Comparison of ENCODE assay signal across 21 cellular contexts in genomic region chr16:85326113-85326793, GRCh38.
DNase-seq lines count a peak whose midpoint lies in the region; ATAC-seq, FAIRE-seq and TF ChIP-seq lines count a peak whose summit lies in the region.
"Had no signal": no experiment of that assay in that cellular context is flagged by ENCODE, and none has a peak within 500 bp of the region (broad histone marks: within the 10 kb centered on the region; RNA-seq: fewer than 3 reads in every experiment).

No MANE protein-coding gene starts in this region.

- H3K9ac ChIP-seq in HepG2 (ENCODE audit: insufficient read depth, low read depth, low read length) (no peak overlapping the region), endodermal cell (ENCODE audit: extremely low read depth, low read length, poor library complexity, severe bottlenecking) (no peak overlapping the region)

- H4K20me1 ChIP-seq in HepG2 (ENCODE audit: insufficient read depth, low read length), result peaks cover 8% of the 10 kb centered on the region; the same call in 1 of the 2 replicates

- H3K9me3 ChIP-seq in HepG2 (ENCODE audit: low read length) (no peaks in the 10 kb centered on the region), right lobe of liver (no peaks in the 10 kb centered on the region), Panc1 (ENCODE audit: control insufficient read depth, insufficient read depth, low read depth, low read length) (no peaks in the 10 kb centered on the region), endodermal cell (ENCODE audit: control insufficient read depth, low read length) (no peaks in the 10 kb centered on the region)
- H3K9me3 ChIP-seq: esophagus muscularis mucosa, prostate gland had no signal

- H3K27me3 Mint-ChIP-seq in endodermal cell (ENCODE audit: insufficient read depth), result no peaks in the 10 kb centered on the region
- H3K27me3 Mint-ChIP-seq in activated naive CD8-positive, alpha-beta T cell treated with anti-CD3 and anti-CD28 coated beads for 36 hours, result peaks cover 8% of the 10 kb centered on the region
- H3K27me3 Mint-ChIP-seq: type B pancreatic cell had no signal

- DNase-seq in HepG2 (ENCODE audit: low spot score) (no peak), right lobe of liver (no peak), Panc1 (ENCODE audit: low read depth, low spot score) (no peak), endodermal cell (no peak), G401 (ENCODE audit: low spot score) (no peak), HuH-7.5 (ENCODE audit: low spot score) (no peak)
- no peak for DNase-seq in activated naive CD8-positive, alpha-beta T cell treated with anti-CD3 and anti-CD28 coated beads for 36 hours
- DNase-seq: activated CD4-positive, alpha-beta T cell treated with anti-CD3 and anti-CD28 coated beads for 48 hours; C1 segment of cervical spinal cord; left cardiac atrium; NCI-H1436; NCI-H526 treated with DMSO at 0.1 percent for 48 hours; nephron progenitor cell; PC-9; stimulated activated naive CD8-positive, alpha-beta T cell treated with anti-CD3 and anti-CD28 coated beads, Interleukin-15, amount 100 ng/mL, for 72 hours; T1000 had no signal

- peaks cover 4% of the 10 kb centered on the region for H3K36me3 Mint-ChIP-seq in endodermal cell (ENCODE audit: low read depth)
- H3K36me3 Mint-ChIP-seq in activated naive CD8-positive, alpha-beta T cell treated with anti-CD3 and anti-CD28 coated beads for 36 hours, result no peaks in the 10 kb centered on the region
- H3K36me3 Mint-ChIP-seq: type B pancreatic cell had no signal

- no peak overlapping the region for H3K27ac ChIP-seq in HepG2 (ENCODE audit: extremely low read length, insufficient read depth, low read length)
- H3K27ac ChIP-seq in right lobe of liver, result no peak overlapping the region
- peak overlapping the region; percentile 92 for H3K27ac ChIP-seq in Panc1 (ENCODE audit: low read length)
- no peak overlapping the region for H3K27ac ChIP-seq in endodermal cell (ENCODE audit: low read depth, low read length)
- H3K27ac ChIP-seq: esophagus muscularis mucosa, PC-9, prostate gland had no signal

- peak overlapping the region; percentile 69 for H3K27ac Mint-ChIP-seq in endodermal cell
- H3K27ac Mint-ChIP-seq in activated naive CD8-positive, alpha-beta T cell treated with anti-CD3 and anti-CD28 coated beads for 36 hours, result no peak overlapping the region
- H3K27ac Mint-ChIP-seq: nephron progenitor cell, type B pancreatic cell had no signal

- H3K4me2 ChIP-seq in HepG2 (ENCODE audit: low read depth, low read length), result no peak overlapping the region
- H3K4me2 ChIP-seq: PC-9 had no signal

- TF ChIP-seq CTCF in HepG2 (CRISPR knock-in tag; IDR thresholded peaks at IDR 0.05) (no peak), right lobe of liver (IDR thresholded peaks at IDR 0.05) (no peak), Panc1 (IDR thresholded peaks at IDR 0.05) (no peak), endodermal cell (conservative IDR thresholded peaks at IDR 0.05) (no peak)

- H3K9me3 Mint-ChIP-seq in endodermal cell, result peaks cover 4% of the 10 kb centered on the region
- H3K9me3 Mint-ChIP-seq in activated naive CD8-positive, alpha-beta T cell treated with anti-CD3 and anti-CD28 coated beads for 36 hours, result no peaks in the 10 kb centered on the region
- H3K9me3 Mint-ChIP-seq: nephron progenitor cell; stimulated activated naive CD8-positive, alpha-beta T cell treated with anti-CD3 and anti-CD28 coated beads, Interleukin-15, amount 100 ng/mL, for 72 hours; type B pancreatic cell had no signal

- TF ChIP-seq POLR2A in HepG2 (IDR thresholded peaks at IDR 0.05; ENCODE audit: insufficient read depth in 1 of 2, low read depth in 2 of 2, low read length in 2 of 2) (no peak), right lobe of liver (IDR thresholded peaks at IDR 0.05) (no peak)

- no peak overlapping the region for H3K4me3 Mint-ChIP-seq in endodermal cell
- no peak overlapping the region for H3K4me3 Mint-ChIP-seq in activated naive CD8-positive, alpha-beta T cell treated with anti-CD3 and anti-CD28 coated beads for 36 hours
- H3K4me3 Mint-ChIP-seq: nephron progenitor cell; stimulated activated naive CD8-positive, alpha-beta T cell treated with anti-CD3 and anti-CD28 coated beads, Interleukin-15, amount 100 ng/mL, for 72 hours; type B pancreatic cell had no signal

- FAIRE-seq in HepG2 (lab: Jason Lieb, UNC), result no peak
- FAIRE-seq: GM12892 had no signal

- intact Hi-C loops in HepG2 (cut with micrococcal nuclease; ENCODE audit: unreplicated experiment), result loop anchor here (5.0 kb wide), 1 partner anchor 39 kb away; no protein-coding TSS in a partner anchor
- intact Hi-C loops in right lobe of liver (cut with DNase I), result no loop called here
- intact Hi-C loops in Panc1 (cut with micrococcal nuclease; ENCODE audit: unreplicated experiment), result no loop called here

- H3K4me3 ChIP-seq in HepG2 (replicated peaks in 1 of 3; ENCODE audit: insufficient read depth in 1 of 3, low read depth in 2 of 3, low read length in 3 of 3) (no peak overlapping the region), right lobe of liver (no peak overlapping the region), Panc1 (ENCODE audit: low read depth in 2 of 2, low read length in 2 of 2) (no peak overlapping the region), endodermal cell (ENCODE audit: low read length) (no peak overlapping the region)
- H3K4me3 ChIP-seq: esophagus muscularis mucosa, PC-9, prostate gland had no signal

- CTCF ChIA-PET in HepG2 (lab: Yijun Ruan, JAX; ENCODE audit: low intra/inter-chr PET ratio, low total read pairs), result no interaction called here
- CTCF ChIA-PET in Panc1 (lab: Charles Lee), result interaction anchor here (0.6 kb wide), 1 partner anchor 116 kb away, joined by 3 read pairs; no protein-coding TSS in a partner anchor

- no peak for TF ChIP-seq RAD21 in HepG2 (CRISPR knock-in tag; IDR thresholded peaks at IDR 0.05)

- no peaks in the 10 kb centered on the region for H3K36me3 ChIP-seq in HepG2 (replicated peaks in 1 of 2; ENCODE audit: control insufficient read depth in 1 of 2, insufficient read depth in 2 of 2, low read length in 2 of 2)
- H3K36me3 ChIP-seq in right lobe of liver, result no peaks in the 10 kb centered on the region
- no peaks in the 10 kb centered on the region for H3K36me3 ChIP-seq in Panc1 (ENCODE audit: control insufficient read depth, insufficient read depth, low read length)
- H3K36me3 ChIP-seq in endodermal cell (ENCODE audit: control insufficient read depth, insufficient read depth, low read length), result no peaks in the 10 kb centered on the region
- H3K36me3 ChIP-seq: esophagus muscularis mucosa, prostate gland had no signal

- no peak for TF ChIP-seq EP300 in HepG2 (IDR thresholded peaks at IDR 0.05; ENCODE audit: low read depth in 2 of 2, low read length in 2 of 2)
- no peak for TF ChIP-seq EP300 in HepG2 (CRISPR knock-in tag; IDR thresholded peaks at IDR 0.05; ENCODE audit: borderline replicate concordance)

- no peak overlapping the region for H2AFZ ChIP-seq in HepG2 (ENCODE audit: low read length)
- H2AFZ ChIP-seq: PC-9 had no signal

- 76% methylated on average over 12 of the region's 12 CpGs for WGBS in HepG2 (ENCODE audit: low lambda C conversion rate)
- 69% methylated on average over 10 of the region's 12 CpGs for WGBS in right lobe of liver (ENCODE audit: insufficient coverage, low coverage, low lambda C conversion rate, missing lambda C conversion rate)
- WGBS in endodermal cell (ENCODE audit: insufficient coverage in 1 of 2, insufficient read length in 1 of 2), 2 experiments, result 87 to 91% methylated on average over 7 to 12 of the region's 12 CpGs

- H3K4me1 Mint-ChIP-seq in endodermal cell, result peaks cover 29% of the 10 kb centered on the region
- H3K4me1 Mint-ChIP-seq in activated naive CD8-positive, alpha-beta T cell treated with anti-CD3 and anti-CD28 coated beads for 36 hours, result peaks cover 7% of the 10 kb centered on the region

- ATAC-seq in HepG2 (no peak), right lobe of liver (no peak), Panc1 (no peak), GM21717 (IDR thresholded peaks at IDR 0.05; ENCODE audit: unreplicated experiment) (no peak)
- ATAC-seq: left cardiac atrium; stimulated activated naive CD8-positive, alpha-beta T cell treated with anti-CD3 and anti-CD28 coated beads, Interleukin-15, amount 100 ng/mL, for 72 hours had no signal

- H3K4me1 ChIP-seq in HepG2 (ENCODE audit: insufficient read depth, low read length) (peaks cover 47% of the 10 kb centered on the region), right lobe of liver (peaks cover 0 to 21% (median 12%) of the 10 kb centered on the region in 4 donors), Panc1 (ENCODE audit: control insufficient read depth, insufficient read depth, low read length) (peaks cover 47% of the 10 kb centered on the region), endodermal cell (ENCODE audit: control insufficient read depth, insufficient read depth, low read length) (peaks cover 14% of the 10 kb centered on the region)

- POLR2A ChIA-PET in HepG2 (lab: Yijun Ruan, JAX), result no interaction called here
- POLR2A ChIA-PET in Panc1 (lab: Charles Lee), result no interaction called here

- in situ Hi-C loops in HepG2 (cut with HindIII; ENCODE audit: extremely low pct_ligation_motif_present, low pct_unique_long_range_greater_than_20kb), result no loop called here
- in situ Hi-C loops in Panc1 (cut with HindIII; ENCODE audit: low pct_unique_long_range_greater_than_20kb, low sequenced_read_pairs), result no loop called here
- in situ Hi-C loops in G401 (cut with HindIII; ENCODE audit: low sequenced_read_pairs), result no loop called here

- H3K27me3 ChIP-seq in HepG2 (ENCODE audit: control insufficient read depth in 1 of 2, insufficient read depth in 2 of 2, low read length in 2 of 2) (peaks cover 5 to 24% of the 10 kb centered on the region in 2 experiments), right lobe of liver (no peaks in the 10 kb centered on the region), Panc1 (ENCODE audit: control insufficient read depth, insufficient read depth, low read length) (no peaks in the 10 kb centered on the region), endodermal cell (ENCODE audit: control insufficient read depth, insufficient read depth, low read length, poor library complexity, severe bottlenecking) (no peaks in the 10 kb centered on the region)
- H3K27me3 ChIP-seq: esophagus muscularis mucosa had no signal

- H3K79me2 ChIP-seq in HepG2 (ENCODE audit: insufficient read depth, low read length), result no peaks in the 10 kb centered on the region

- BruUV-seq in HepG2 (replicated peaks; lab: Mats Ljungman, UMichigan) (no TSS peak), Panc1 (replicated peaks; lab: Mats Ljungman, UMichigan) (no TSS peak)

TF ChIP-seq in HepG2, 621 proteins besides CTCF, POLR2A, EP300 and RAD21 (continues in another document):
- peak; percentile 67 for TF ChIP-seq ZNF768 (CRISPR knock-in tag; IDR thresholded peaks at IDR 0.05)
- peak; percentile 80 for TF ChIP-seq ZNF629 (CRISPR knock-in tag; conservative IDR thresholded peaks at IDR 0.05)
